20 cellular contexts compared by ENCODE assay signal in the genomic region with DNA sequence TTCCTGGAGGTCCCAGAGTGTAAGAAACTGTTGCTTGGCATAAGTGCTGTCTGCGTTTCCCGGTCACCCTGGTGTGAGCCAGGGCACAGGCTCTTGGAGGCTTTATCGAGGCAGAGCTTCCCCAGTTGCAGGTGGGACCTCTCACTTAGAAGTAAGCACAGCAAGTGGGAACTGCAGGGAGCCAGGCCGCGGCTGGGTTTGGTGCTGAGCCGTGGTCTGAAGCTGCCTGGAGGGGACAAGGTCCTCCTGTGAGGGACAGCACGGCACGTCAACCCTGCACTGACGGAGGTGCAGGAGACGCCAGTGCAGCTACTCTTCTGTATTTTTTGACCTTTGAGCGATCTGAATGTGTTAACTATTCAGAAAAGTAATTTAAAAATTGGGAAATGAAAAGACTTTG. TPM values are rescaled to one million over a fixed set of nuclear protein-coding genes. Genes with fewer than 3 reads are reported as not detected.
A peak's percentile ranks its signal among the peaks of the same experiment; 100 is the strongest.
DNase-seq lines count a peak whose midpoint lies in the region; ATAC-seq, FAIRE-seq and TF ChIP-seq lines count a peak whose summit lies in the region.
"Had no signal": no experiment of that assay in that cellular context is flagged by ENCODE, and none has a peak within 500 bp of the region (broad histone marks: within the 10 kb centered on the region; RNA-seq: fewer than 3 reads in every experiment).

No MANE protein-coding gene starts in this region.

- H3K4me1 ChIP-seq in DND-41 (ENCODE audit: insufficient read depth, low read length) (peaks cover 31% of the 10 kb centered on the region), astrocyte (ENCODE audit: insufficient read depth, low read length) (peaks cover 32% of the 10 kb centered on the region)

- H4K20me1 ChIP-seq in DND-41 (ENCODE audit: insufficient read depth, low read length) (peaks cover 30% of the 10 kb centered on the region), astrocyte (ENCODE audit: insufficient read depth, low read length) (peaks cover 54% of the 10 kb centered on the region)

- TF ChIP-seq CTCF in DND-41 (IDR thresholded peaks at IDR 0.05; ENCODE audit: borderline replicate concordance, extremely low read depth, low read length, poor library complexity, severe bottlenecking): no peak
- no peak for TF ChIP-seq CTCF in astrocyte (IDR thresholded peaks at IDR 0.05; ENCODE audit: insufficient read depth, low read depth, low read length)

- no peaks in the 10 kb centered on the region for H3K27me3 ChIP-seq in DND-41 (ENCODE audit: insufficient read depth, low read length, poor library complexity)
- no peaks in the 10 kb centered on the region for H3K27me3 ChIP-seq in astrocyte (ENCODE audit: insufficient read depth, low read length)
- H3K27me3 ChIP-seq: heart left ventricle had no signal

- H3K9ac ChIP-seq in DND-41 (ENCODE audit: low read depth, low read length) (no peak overlapping the region), astrocyte (ENCODE audit: low read length) (no peak overlapping the region)

- H3K4me3 Mint-ChIP-seq in astrocyte (ENCODE audit: unreplicated experiment): peak overlapping the region; percentile 82
- H3K4me3 Mint-ChIP-seq in natural killer cell treated with Interleukin-12 subunit alpha and Interleukin-12 subunit beta and Interleukin-15 and Interleukin-18, amount 100 ng/mL, for 72 hours: peak overlapping the region; percentile 63

- H3K79me2 ChIP-seq in DND-41 (ENCODE audit: insufficient read depth, low read length) (peaks cover 45% of the 10 kb centered on the region), astrocyte (ENCODE audit: insufficient read depth, low read length) (peaks cover 66% of the 10 kb centered on the region)

- H3K27me3 Mint-ChIP-seq in astrocyte (ENCODE audit: low read depth, unreplicated experiment): no peaks in the 10 kb centered on the region
- no peaks in the 10 kb centered on the region for H3K27me3 Mint-ChIP-seq in natural killer cell treated with Interleukin-12 subunit alpha and Interleukin-12 subunit beta and Interleukin-15 and Interleukin-18, amount 100 ng/mL, for 72 hours

- H3K9me3 ChIP-seq in DND-41 (ENCODE audit: insufficient read depth, low read length, severe bottlenecking) (no peaks in the 10 kb centered on the region), astrocyte (ENCODE audit: insufficient read depth, low read depth, low read length) (no peaks in the 10 kb centered on the region)
- H3K9me3 ChIP-seq: heart left ventricle had no signal

- H3K4me3 ChIP-seq in DND-41 (ENCODE audit: low read depth in 1 of 2, low read length in 2 of 2): no peak overlapping the region
- H3K4me3 ChIP-seq in astrocyte (ENCODE audit: insufficient read depth, low read depth, low read length): no peak overlapping the region

- H3K36me3 ChIP-seq in DND-41 (ENCODE audit: insufficient read depth, low read length) (peaks cover 15% of the 10 kb centered on the region; the same call in 1 of the 2 replicates), astrocyte (ENCODE audit: insufficient read depth, low read length) (no peaks in the 10 kb centered on the region)
- H3K36me3 ChIP-seq: heart left ventricle had no signal

- DNase-seq in NCI-H526 (lab: John Stamatoyannopoulos, UW) (peak; percentile 5 to 57), NCI-H526 treated with DMSO at 0.1 percent for 48 hours (lab: John Stamatoyannopoulos, UW) (no peak), DND-41 (no peak), astrocyte (ENCODE audit: low read depth) (no peak)
- DNase-seq in natural killer cell treated with Interleukin-12 subunit alpha and Interleukin-12 subunit beta and Interleukin-15 and Interleukin-18, amount 100 ng/mL, for 72 hours (ENCODE audit: low spot score): no peak
- no peak for DNase-seq in activated CD4-positive, CD25-positive, alpha-beta regulatory T cell treated with anti-CD3 and anti-CD28 coated beads, Interleukin-2, amount 50 U/mL, for 72 hours
- no peak for DNase-seq in activated effector memory CD4-positive, alpha-beta T cell treated with Interleukin-2 at 50 U/mL for 16 hours
- DNase-seq: amniotic stem cell; erythroblast; left colon; NCI-H2081 treated with DMSO at 0.1 percent for 48 hours; NCI-H82; stimulated activated naive CD4-positive, alpha-beta T cell; T-helper 9 cell had no signal

- H3K4me2 ChIP-seq in DND-41 (ENCODE audit: insufficient read depth, low read length) (0 out of 2 replicates have a peak overlapping the region, but pooled peaks have one; percentile 85), astrocyte (ENCODE audit: low read length) (peak overlapping the region; percentile 92)

- no peaks in the 10 kb centered on the region for H3K9me3 Mint-ChIP-seq in astrocyte (ENCODE audit: unreplicated experiment)
- no peaks in the 10 kb centered on the region for H3K9me3 Mint-ChIP-seq in natural killer cell treated with Interleukin-12 subunit alpha and Interleukin-12 subunit beta and Interleukin-15 and Interleukin-18, amount 100 ng/mL, for 72 hours

- no peak overlapping the region for H2AFZ ChIP-seq in DND-41 (ENCODE audit: low read depth, low read length)
- no peak overlapping the region for H2AFZ ChIP-seq in astrocyte (ENCODE audit: low read depth, low read length)

- H3K27ac ChIP-seq in DND-41 (ENCODE audit: low read length) (no peak overlapping the region), astrocyte (ENCODE audit: low read depth, low read length) (no peak overlapping the region)
- H3K27ac ChIP-seq: 22Rv1 had no signal

- peaks cover 33% of the 10 kb centered on the region for H3K4me1 Mint-ChIP-seq in astrocyte (ENCODE audit: low read depth, unreplicated experiment)
- H3K4me1 Mint-ChIP-seq in natural killer cell treated with Interleukin-12 subunit alpha and Interleukin-12 subunit beta and Interleukin-15 and Interleukin-18, amount 100 ng/mL, for 72 hours (ENCODE audit: low read depth in 2 of 2): peaks cover 45 to 50% of the 10 kb centered on the region in 2 donors

- H3K36me3 Mint-ChIP-seq in astrocyte (ENCODE audit: low read depth, unreplicated experiment): peaks cover 7% of the 10 kb centered on the region
- H3K36me3 Mint-ChIP-seq in natural killer cell treated with Interleukin-12 subunit alpha and Interleukin-12 subunit beta and Interleukin-15 and Interleukin-18, amount 100 ng/mL, for 72 hours: no peaks in the 10 kb centered on the region

- no peak overlapping the region for H3K27ac Mint-ChIP-seq in astrocyte (ENCODE audit: unreplicated experiment)
- peak overlapping the region in 1 of 2 donors; percentile 10 for H3K27ac Mint-ChIP-seq in natural killer cell treated with Interleukin-12 subunit alpha and Interleukin-12 subunit beta and Interleukin-15 and Interleukin-18, amount 100 ng/mL, for 72 hours

- ATAC-seq in DND-41 (ENCODE audit: insufficient read depth, low read depth) (no peak), HG03457 (IDR thresholded peaks at IDR 0.05; ENCODE audit: unreplicated experiment) (no peak)
- no peak for ATAC-seq in natural killer cell treated with Interleukin-12 subunit alpha and Interleukin-12 subunit beta and Interleukin-15 and Interleukin-18, amount 100 ng/mL, for 72 hours
- ATAC-seq: heart left ventricle, left colon, right cardiac atrium had no signal

- no peak for FAIRE-seq in astrocyte (lab: Jason Lieb, UNC)
- FAIRE-seq: GM19239, urothelium cell line had no signal

RNA-seq across cellular contexts. Expression of gene PFKFB3, which starts 55.8 kb away (rescaled TPM):
- 52.4 and 53.4 TPM in 2 replicates for total RNA-seq in astrocyte
- 100 to 1,000 TPM; 190 to 256 TPM for total RNA-seq in natural killer cell treated with Interleukin-12 subunit alpha and Interleukin-12 subunit beta and Interleukin-15 and Interleukin-18, amount 100 ng/mL, for 72 hours

RNA-seq across cellular contexts. Expression of gene RBM17, which starts 58.1 kb away (rescaled TPM):
- 69.7 and 71.3 TPM in 2 replicates for total RNA-seq in astrocyte
- 100 to 1,000 TPM; 195 to 294 TPM for total RNA-seq in natural killer cell treated with Interleukin-12 subunit alpha and Interleukin-12 subunit beta and Interleukin-15 and Interleukin-18, amount 100 ng/mL, for 72 hours

Comparison
In these comparisons a context has a peak if more than half of its experiments do, and no peak if none do; other contexts are left out.
1. DNase-seq: peak in NCI-H526 (2 of 2); none in NCI-H526 treated with DMSO at 0.1 percent for 48 hours (single experiment), DND-41 (single experiment), astrocyte (single experiment), natural killer cell treated with Interleukin-12 subunit alpha and Interleukin-12 subunit beta and Interleukin-15 and Interleukin-18, amount 100 ng/mL, for 72 hours (single experiment), activated CD4-positive, CD25-positive, alpha-beta regulatory T cell treated with anti-CD3 and anti-CD28 coated beads, Interleukin-2, amount 50 U/mL, for 72 hours (single experiment) and activated effector memory CD4-positive, alpha-beta T cell treated with Interleukin-2 at 50 U/mL for 16 hours (single experiment).